Comparison of ENCODE assay signal across 7 cellular contexts in genomic region chr15:67303490-67304363, GRCh38. TPM values are rescaled to one million over a fixed set of nuclear protein-coding genes. Genes with fewer than 3 reads are reported as not detected.
DNase-seq lines count a peak whose midpoint lies in the region; ATAC-seq and TF ChIP-seq lines count a peak whose summit lies in the region.

No MANE protein-coding gene starts in this region.

- H3K9me3 ChIP-seq in fibroblast of lung (ENCODE audit: control insufficient read depth, insufficient read depth, low read depth, low read length) (no peaks in the 10 kb centered on the region), psoas muscle (no peaks in the 10 kb centered on the region)

- H3K4me1 ChIP-seq in fibroblast of lung (ENCODE audit: control insufficient read depth, extremely low read depth, insufficient read depth, low read length) (peaks cover 2% of the 10 kb centered on the region), psoas muscle (peaks cover 5% of the 10 kb centered on the region)

- H3K79me2 ChIP-seq in fibroblast of lung (ENCODE audit: control insufficient read depth, insufficient read depth, low read length), result no peaks in the 10 kb centered on the region

- no peaks in the 10 kb centered on the region for H3K36me3 ChIP-seq in fibroblast of lung (ENCODE audit: control insufficient read depth, insufficient read depth, low read length)
- no peaks in the 10 kb centered on the region for H3K36me3 ChIP-seq in psoas muscle (ENCODE audit: insufficient read depth in 1 of 2, low read depth in 1 of 2)

- H3K27me3 ChIP-seq in fibroblast of lung (ENCODE audit: control insufficient read depth, insufficient read depth, low read length) (no peaks in the 10 kb centered on the region), psoas muscle (ENCODE audit: insufficient read depth in 3 of 3, low read length in 2 of 3) (no peaks in the 10 kb centered on the region)

- H2AFZ ChIP-seq in fibroblast of lung (ENCODE audit: low read length), result no peak overlapping the region

- H3K4me3 ChIP-seq in fibroblast of lung (replicated peaks in 1 of 4; ENCODE audit: control extremely low read depth in 1 of 4, insufficient read depth in 1 of 4, low read depth in 3 of 4, low read length in 4 of 4), result no peak overlapping the region
- H3K4me3 ChIP-seq in psoas muscle, result no peak overlapping the region

- ATAC-seq in psoas muscle (peak; percentile 56 to 90 (median 76)), GM21619 (IDR thresholded peaks at IDR 0.05; ENCODE audit: unreplicated experiment) (no peak), HG03139 (IDR thresholded peaks at IDR 0.05; ENCODE audit: unreplicated experiment) (no peak)

- H3K4me2 ChIP-seq in fibroblast of lung (ENCODE audit: extremely low read depth, insufficient read depth, low read length), result no peak overlapping the region

- H4K20me1 ChIP-seq in fibroblast of lung (ENCODE audit: control insufficient read depth, extremely low read depth, insufficient read depth, low read length), result no peaks in the 10 kb centered on the region

- H3K9ac ChIP-seq in fibroblast of lung (ENCODE audit: insufficient read depth, low read length), result no peak overlapping the region

- TF ChIP-seq CTCF in fibroblast of lung (conservative IDR thresholded peaks at IDR 0.05 in 1 of 2, IDR thresholded peaks at IDR 0.05 in 1 of 2; ENCODE audit: low read depth in 1 of 2, low read length in 2 of 2), result peak; percentile 35
- peak; percentile 70 for TF ChIP-seq CTCF in psoas muscle (IDR thresholded peaks at IDR 0.05)

- intact Hi-C loops in psoas muscle (cut with DNase I), result loop anchor here (1.0 to 10.0 kb wide), 3 partner anchors 51 to 357 kb away; partner anchors contain the start of genes AAGAB (in 1 of the 2), IQCH (in 1 of the 2) and SMAD3 (in 1 of the 2)

- H3K27ac ChIP-seq in fibroblast of lung (ENCODE audit: insufficient read depth, low read length) (no peak overlapping the region), psoas muscle (no peak overlapping the region)

- WGBS in psoas muscle, 3 donors, result 73 to 80% (median 75%) methylated on average over 4 of the region's 4 CpGs

- DNase-seq in DMS153 treated with DMSO at 0.1 percent for 48 hours (lab: John Stamatoyannopoulos, UW; ENCODE audit: unreplicated experiment) (peak; percentile 23), HCEC 1CT (peak; percentile 43), SK-N-DZ (ENCODE audit: low spot score) (peak; percentile 26), fibroblast of lung (ENCODE audit: low read depth in 2 of 2) (peak; percentile 32 to 62), psoas muscle (no peak)

RNA-seq across cellular contexts. Expression of gene IQCH, which starts 49.1 kb away (rescaled TPM):
- 4.7 and 7.8 TPM in 2 replicates for polyA plus RNA-seq in SK-N-DZ (2014; cell fraction: cytosol; rRNA removed)
- 1.6 and 5.3 TPM in 2 replicates for polyA plus RNA-seq in SK-N-DZ (2014; cell fraction: nucleus; rRNA removed)
- total RNA-seq in fibroblast of lung (2.6 and 5.0 TPM in 2 replicates), psoas muscle (1 to 10 TPM in 1 of 4 donors, under 1 TPM in 3; 0.37 to 1.0 (median 0.75) TPM)
- polyA plus RNA-seq in fibroblast of lung (1.3 and 1.7 TPM in 2 replicates), psoas muscle (under 1 TPM; 0.27 to 0.90 (median 0.55) TPM)
- 1.1 TPM in 2 replicates for polyA plus RNA-seq in fibroblast of lung (2012)
- 0.59 and 7.7 TPM in 2 replicates for polyA minus RNA-seq in fibroblast of lung (ENCODE audit: low replicate concordance)

RNA-seq across cellular contexts. Expression of gene AAGAB, which starts 49.3 kb away (rescaled TPM):
- 48.8 and 50.9 TPM in 2 replicates for polyA plus RNA-seq in SK-N-DZ (2014; cell fraction: cytosol; rRNA removed)
- 27.0 and 33.0 TPM in 2 replicates for polyA plus RNA-seq in SK-N-DZ (2014; cell fraction: nucleus; rRNA removed)
- total RNA-seq in fibroblast of lung (41.6 and 55.8 TPM in 2 replicates), psoas muscle (10 to 100 TPM; 34.3 to 46.1 (median 42.7) TPM)
- polyA plus RNA-seq in fibroblast of lung (53.8 and 62.5 TPM in 2 replicates), psoas muscle (10 to 100 TPM; 19.0 to 44.8 (median 21.0) TPM)
- polyA plus RNA-seq in fibroblast of lung (2012), result 41.1 and 43.4 TPM in 2 replicates
- polyA minus RNA-seq in fibroblast of lung (ENCODE audit: low replicate concordance), result 18.3 and 26.3 TPM in 2 replicates

Comparison
In these comparisons a context has a peak if more than half of its experiments do, and no peak if none do; other contexts are left out.
1. DNase-seq: peak in DMS153 treated with DMSO at 0.1 percent for 48 hours (single experiment), HCEC 1CT (single experiment), SK-N-DZ (single experiment) and fibroblast of lung (2 of 2); none in psoas muscle (0 of 2).
2. ATAC-seq: peak in psoas muscle (4 of 4); none in GM21619 (single experiment) and HG03139 (single experiment).